Comparison of ENCODE assay signal across 1 cellular context in the genomic region with DNA sequence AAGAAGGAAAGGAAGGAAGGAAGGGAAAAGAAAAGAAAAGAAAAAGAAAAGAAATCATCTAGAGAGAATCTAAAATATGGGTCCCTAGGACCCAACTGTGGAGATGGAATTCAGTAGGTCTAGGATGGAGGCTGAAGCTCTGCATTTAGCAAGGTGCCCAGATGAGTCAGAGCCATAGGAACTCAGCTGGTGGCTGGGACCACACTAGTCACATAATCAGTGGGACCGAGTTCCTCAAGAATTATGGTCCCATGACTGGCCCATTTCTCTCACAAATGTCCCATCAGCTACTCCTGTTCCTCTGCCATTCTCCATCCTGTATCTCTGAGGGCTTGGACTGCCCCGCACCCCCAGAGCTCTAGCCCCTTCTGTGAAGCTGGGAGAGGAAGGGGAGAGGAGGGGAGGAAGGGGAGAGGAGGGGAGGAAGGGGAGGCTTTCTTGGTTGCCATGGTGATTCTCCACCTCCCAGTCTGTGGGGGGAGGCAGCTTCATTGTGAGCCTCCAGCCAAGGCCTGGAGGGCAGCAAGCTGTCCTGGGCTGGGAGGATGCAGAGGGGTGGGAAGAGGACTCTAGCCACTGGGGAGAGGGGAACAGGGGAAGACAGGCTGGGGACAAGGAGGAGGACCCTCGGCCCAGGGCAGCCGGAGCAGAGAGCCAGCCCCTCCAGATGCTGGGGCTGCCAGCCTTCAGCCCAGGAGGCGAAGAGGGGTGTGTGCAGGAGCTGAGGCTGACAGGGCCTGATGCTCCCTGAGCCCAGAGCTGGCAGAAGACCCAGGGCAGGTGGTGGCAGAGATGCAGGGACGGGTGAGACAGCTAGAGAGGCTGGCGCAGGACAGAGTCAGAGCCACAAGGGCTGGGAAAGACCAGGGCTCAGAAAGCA.
TF ChIP-seq lines count a peak whose summit lies in the region.

No MANE protein-coding gene starts in this region.

TF ChIP-seq in A549, 52 proteins besides CTCF, POLR2A, EP300 and RAD21 (continued from another document):
- no peak for TF ChIP-seq ZFP36 (IDR thresholded peaks at IDR 0.05; ENCODE audit: borderline replicate concordance, partially characterized antibody)
- no peak for TF ChIP-seq HDAC2 (IDR thresholded peaks at IDR 0.05)
- no peak for TF ChIP-seq RCOR1 (IDR thresholded peaks at IDR 0.05; ENCODE audit: low read depth, low read length)
- TF ChIP-seq KDM1A (IDR thresholded peaks at IDR 0.05; ENCODE audit: low read depth): no peak
- TF ChIP-seq TFCP2L1 (CRISPR knock-in tag; IDR thresholded peaks at IDR 0.05): no peak
- no peak for TF ChIP-seq SMC3 (IDR thresholded peaks at IDR 0.05)
- no peak for TF ChIP-seq GATA3 (IDR thresholded peaks at IDR 0.05; ENCODE audit: borderline replicate concordance)
- TF ChIP-seq, protein P1, sequence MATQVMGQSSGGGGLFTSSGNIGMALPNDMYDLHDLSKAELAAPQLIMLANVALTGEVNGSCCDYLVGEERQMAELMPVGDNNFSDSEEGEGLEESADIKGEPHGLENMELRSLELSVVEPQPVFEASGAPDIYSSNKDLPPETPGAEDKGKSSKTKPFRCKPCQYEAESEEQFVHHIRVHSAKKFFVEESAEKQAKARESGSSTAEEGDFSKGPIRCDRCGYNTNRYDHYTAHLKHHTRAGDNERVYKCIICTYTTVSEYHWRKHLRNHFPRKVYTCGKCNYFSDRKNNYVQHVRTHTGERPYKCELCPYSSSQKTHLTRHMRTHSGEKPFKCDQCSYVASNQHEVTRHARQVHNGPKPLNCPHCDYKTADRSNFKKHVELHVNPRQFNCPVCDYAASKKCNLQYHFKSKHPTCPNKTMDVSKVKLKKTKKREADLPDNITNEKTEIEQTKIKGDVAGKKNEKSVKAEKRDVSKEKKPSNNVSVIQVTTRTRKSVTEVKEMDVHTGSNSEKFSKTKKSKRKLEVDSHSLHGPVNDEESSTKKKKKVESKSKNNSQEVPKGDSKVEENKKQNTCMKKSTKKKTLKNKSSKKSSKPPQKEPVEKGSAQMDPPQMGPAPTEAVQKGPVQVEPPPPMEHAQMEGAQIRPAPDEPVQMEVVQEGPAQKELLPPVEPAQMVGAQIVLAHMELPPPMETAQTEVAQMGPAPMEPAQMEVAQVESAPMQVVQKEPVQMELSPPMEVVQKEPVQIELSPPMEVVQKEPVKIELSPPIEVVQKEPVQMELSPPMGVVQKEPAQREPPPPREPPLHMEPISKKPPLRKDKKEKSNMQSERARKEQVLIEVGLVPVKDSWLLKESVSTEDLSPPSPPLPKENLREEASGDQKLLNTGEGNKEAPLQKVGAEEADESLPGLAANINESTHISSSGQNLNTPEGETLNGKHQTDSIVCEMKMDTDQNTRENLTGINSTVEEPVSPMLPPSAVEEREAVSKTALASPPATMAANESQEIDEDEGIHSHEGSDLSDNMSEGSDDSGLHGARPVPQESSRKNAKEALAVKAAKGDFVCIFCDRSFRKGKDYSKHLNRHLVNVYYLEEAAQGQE (IDR thresholded peaks at IDR 0.05): no peak
- no peak for TF ChIP-seq JUN (IDR thresholded peaks at IDR 0.05)
- TF ChIP-seq, protein P2, sequence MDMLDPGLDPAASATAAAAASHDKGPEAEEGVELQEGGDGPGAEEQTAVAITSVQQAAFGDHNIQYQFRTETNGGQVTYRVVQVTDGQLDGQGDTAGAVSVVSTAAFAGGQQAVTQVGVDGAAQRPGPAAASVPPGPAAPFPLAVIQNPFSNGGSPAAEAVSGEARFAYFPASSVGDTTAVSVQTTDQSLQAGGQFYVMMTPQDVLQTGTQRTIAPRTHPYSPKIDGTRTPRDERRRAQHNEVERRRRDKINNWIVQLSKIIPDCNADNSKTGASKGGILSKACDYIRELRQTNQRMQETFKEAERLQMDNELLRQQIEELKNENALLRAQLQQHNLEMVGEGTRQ (IDR thresholded peaks at IDR 0.05): no peak
TF ChIP-seq in A549: peak in this region for 0.
